In genomic region chr19:47778089-47778953, GRCh38 we compare ENCODE assay signal across 1 cellular context.
TF ChIP-seq lines count a peak whose summit lies in the region.

TSS of gene SELENOW (plus strand) at chr19:47778703. CDS start at chr19:47778786, 83 bp downstream.

TF ChIP-seq in HepG2, 621 proteins besides CTCF, POLR2A, EP300 and RAD21 (continued from another document and continues in another):
- TF ChIP-seq ZNF609 (CRISPR knock-in tag; IDR thresholded peaks at IDR 0.05; ENCODE audit: borderline replicate concordance) (no peak; the same call in 1 of the 2 replicates), ZNF776 (CRISPR knock-in tag; IDR thresholded peaks at IDR 0.05) (no peak), MXD1 (CRISPR knock-in tag; IDR thresholded peaks at IDR 0.05) (peak; percentile 43; the same call in 1 of the 2 replicates), RELA (CRISPR knock-in tag; IDR thresholded peaks at IDR 0.05) (no peak), JUN (CRISPR knock-in tag; IDR thresholded peaks at IDR 0.05) (no peak), PLSCR1 (CRISPR knock-in tag; IDR thresholded peaks at IDR 0.05; ENCODE audit: borderline replicate concordance) (no peak), HDAC6 (IDR thresholded peaks at IDR 0.05; ENCODE audit: low read depth, low read length) (no peak), ZNF335 (CRISPR knock-in tag; IDR thresholded peaks at IDR 0.05) (peak; percentile 22; the same call in 1 of the 2 replicates), EEA1 (CRISPR knock-in tag; IDR thresholded peaks at IDR 0.05; ENCODE audit: borderline replicate concordance) (no peak), CREB3 (CRISPR knock-in tag; IDR thresholded peaks at IDR 0.05) (no peak), ZBTB46 (CRISPR knock-in tag; IDR thresholded peaks at IDR 0.05; ENCODE audit: borderline replicate concordance) (0 out of 2 replicates have a peak, but pooled peaks have one; percentile 42), KMT2B (CRISPR knock-in tag; IDR thresholded peaks at IDR 0.05) (no peak; the same call in 1 of the 2 replicates), PHF20 (CRISPR knock-in tag; IDR thresholded peaks at IDR 0.05) (peak; percentile 48; the same call in 1 of the 2 replicates), ZFP37 (CRISPR knock-in tag; IDR thresholded peaks at IDR 0.05; ENCODE audit: borderline replicate concordance) (0 out of 2 replicates have a peak, but pooled peaks have one; percentile 60), ZFP1 (CRISPR knock-in tag; IDR thresholded peaks at IDR 0.05) (no peak), ATAD3A (CRISPR knock-in tag; IDR thresholded peaks at IDR 0.05) (no peak), HMGA1 (CRISPR knock-in tag; conservative IDR thresholded peaks at IDR 0.05) (no peak), ZNF260 (CRISPR knock-in tag; IDR thresholded peaks at IDR 0.05; ENCODE audit: borderline replicate concordance, low read depth) (no peak), GATAD2A (CRISPR knock-in tag; IDR thresholded peaks at IDR 0.05) (peak; percentile 56), CCDC6 (CRISPR knock-in tag; IDR thresholded peaks at IDR 0.05) (no peak), SCMH1 (CRISPR knock-in tag; IDR thresholded peaks at IDR 0.05; ENCODE audit: borderline replicate concordance) (no peak), ZNF33A (CRISPR knock-in tag; IDR thresholded peaks at IDR 0.05; ENCODE audit: borderline replicate concordance) (no peak), CEBPZ (IDR thresholded peaks at IDR 0.05; ENCODE audit: low read length) (no peak), SMAD1 (CRISPR knock-in tag; IDR thresholded peaks at IDR 0.05; ENCODE audit: borderline replicate concordance, low read depth) (no peak; the same call in 1 of the 2 replicates), ZEB1 (IDR thresholded peaks at IDR 0.05; ENCODE audit: insufficient replicate concordance, low read depth) (peak; percentile 37), GLI4 (CRISPR knock-in tag; IDR thresholded peaks at IDR 0.05; ENCODE audit: borderline replicate concordance) (no peak), ZNF121 (CRISPR knock-in tag; IDR thresholded peaks at IDR 0.05) (no peak; the same call in 1 of the 2 replicates), GFI1 (CRISPR knock-in tag; IDR thresholded peaks at IDR 0.05; ENCODE audit: borderline replicate concordance) (peak; percentile 64; the same call in 1 of the 2 replicates), ZNF670 (CRISPR knock-in tag; IDR thresholded peaks at IDR 0.05; ENCODE audit: borderline replicate concordance) (no peak), ZNF12 (CRISPR knock-in tag; IDR thresholded peaks at IDR 0.05) (no peak), BCLAF1 (IDR thresholded peaks at IDR 0.05) (no peak), HOMEZ (CRISPR knock-in tag; IDR thresholded peaks at IDR 0.05; ENCODE audit: low read depth) (no peak), TIGD3 (CRISPR knock-in tag; IDR thresholded peaks at IDR 0.05; ENCODE audit: borderline replicate concordance) (0 out of 2 replicates have a peak, but pooled peaks have one; percentile 55), ATF1 (CRISPR knock-in tag; IDR thresholded peaks at IDR 0.05) (no peak), MXD4 (CRISPR knock-in tag; IDR thresholded peaks at IDR 0.05) (0 out of 2 replicates have a peak, but pooled peaks have one; percentile 39), ZNF333 (CRISPR knock-in tag; IDR thresholded peaks at IDR 0.05; ENCODE audit: borderline replicate concordance) (peak; percentile 12; the same call in 1 of the 2 replicates), MIER3 (CRISPR knock-in tag; IDR thresholded peaks at IDR 0.05; ENCODE audit: borderline replicate concordance) (no peak), ZNF512 (CRISPR knock-in tag; IDR thresholded peaks at IDR 0.05) (no peak), ZNF766 (CRISPR knock-in tag; IDR thresholded peaks at IDR 0.05; ENCODE audit: borderline replicate concordance) (peak; percentile 77; the same call in 1 of the 2 replicates), MED8 (CRISPR knock-in tag; IDR thresholded peaks at IDR 0.05; ENCODE audit: insufficient replicate concordance) (peak; percentile 44), ZKSCAN8 (CRISPR knock-in tag; IDR thresholded peaks at IDR 0.05; ENCODE audit: borderline replicate concordance) (no peak)
